ENCODE assay signal across 8 cellular contexts in the genomic region with DNA sequence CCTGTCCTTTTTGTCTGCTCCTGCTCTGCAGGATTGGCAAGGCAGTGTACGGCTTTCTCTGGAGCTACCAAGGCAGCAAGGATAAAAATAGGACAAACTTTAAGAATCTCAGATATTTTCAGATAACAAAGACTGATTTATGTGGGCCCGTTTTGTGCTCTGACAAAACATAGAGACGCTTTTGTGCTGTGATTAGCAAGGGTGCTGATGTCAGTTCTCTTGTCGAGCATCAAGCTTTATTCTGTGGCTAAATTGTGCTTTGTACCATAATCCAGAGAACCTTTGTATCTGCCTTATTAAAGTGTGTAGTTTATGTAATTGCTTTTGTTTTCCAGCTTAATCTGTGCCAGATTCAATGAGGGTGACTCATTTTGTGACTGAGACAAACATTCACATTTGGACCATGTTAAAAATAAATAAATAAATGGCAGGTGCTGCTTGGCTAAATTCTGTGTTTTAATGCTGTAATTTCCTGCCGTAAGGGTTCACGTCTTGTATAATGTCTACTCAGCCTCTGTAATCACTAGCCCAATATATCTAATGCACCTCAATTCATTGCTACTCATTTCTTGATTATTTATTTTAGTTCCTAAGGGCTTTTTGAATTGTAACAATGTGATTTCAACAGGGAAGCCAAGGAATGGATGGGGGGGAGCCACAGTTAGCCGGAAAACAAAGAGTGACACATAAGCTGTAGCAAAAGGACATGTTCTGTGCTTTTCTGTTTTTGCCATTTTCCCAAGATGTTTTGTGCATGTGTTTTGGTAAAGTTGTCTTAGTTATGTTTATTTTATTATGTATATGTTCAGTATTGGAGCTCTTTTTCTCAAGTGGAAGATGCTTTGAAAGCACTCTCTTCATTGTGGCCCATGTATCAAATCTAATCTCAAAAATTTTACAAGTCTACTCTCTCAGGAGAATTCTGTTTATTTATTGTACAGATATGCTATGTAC.
DNase-seq lines count a peak whose midpoint lies in the region; ATAC-seq and TF ChIP-seq lines count a peak whose summit lies in the region.

No MANE protein-coding gene starts in this region.

- H3K4me3 ChIP-seq in GM23248 = no peak overlapping the region
- H3K4me3 ChIP-seq in skeletal muscle satellite cell (ENCODE audit: low read length) = no peak overlapping the region

- in situ Hi-C loops in GM23248 (cut with MboI) = no loop called here

- H3K4me1 Mint-ChIP-seq in brain = peaks cover 38% of the 10 kb centered on the region

- peaks cover 18% of the 10 kb centered on the region; the same call in 1 of the 2 replicates for H3K79me2 ChIP-seq in GM23248 (ENCODE audit: insufficient read depth)

- DNase-seq in GM23248 = peak; percentile 50
- peak; percentile 42 to 99 for DNase-seq in hippocampal formation (lab: John Stamatoyannopoulos, UW)
- no peak for DNase-seq in ureter (ENCODE audit: low spot score)

- H3K4me3 Mint-ChIP-seq in brain = peak overlapping the region; percentile 1 to 72 (median 49)

- H3K9me3 Mint-ChIP-seq in brain = peaks cover 0 to 3% (median 0%) of the 10 kb centered on the region in 5 experiments

- H2AFZ ChIP-seq in GM23248 = no peak overlapping the region

- no peak overlapping the region for H3K4me2 ChIP-seq in GM23248 (ENCODE audit: unreplicated experiment)
- peak overlapping the region; percentile 22 for H3K4me2 ChIP-seq in skeletal muscle satellite cell (ENCODE audit: low read length)

- H3K9ac ChIP-seq in GM23248 = no peak overlapping the region
- no peak overlapping the region for H3K9ac ChIP-seq in skeletal muscle satellite cell (ENCODE audit: low read depth, low read length)

- H3K36me3 ChIP-seq in GM23248 (ENCODE audit: low read depth) (no peaks in the 10 kb centered on the region), skeletal muscle satellite cell (ENCODE audit: insufficient read depth, low read length) (no peaks in the 10 kb centered on the region)

- TF ChIP-seq CTCF in brain (conservative IDR thresholded peaks at IDR 0.05) = no peak

- H3K27me3 ChIP-seq in GM23248 (replicated peaks; ENCODE audit: insufficient read depth) (no peaks in the 10 kb centered on the region), skeletal muscle satellite cell (ENCODE audit: control insufficient read depth, insufficient read depth, low read length) (no peaks in the 10 kb centered on the region)

- WGBS in GM23248 (ENCODE audit: low coverage in 1 of 2, low lambda C conversion rate in 2 of 2, missing lambda C conversion rate in 2 of 2), 2 experiments = 16 to 17% methylated on average over 7 of the region's 7 CpGs

- no peak for ATAC-seq in HG03342 (IDR thresholded peaks at IDR 0.05; ENCODE audit: unreplicated experiment)
- no peak for ATAC-seq in GM21529 (IDR thresholded peaks at IDR 0.05; ENCODE audit: unreplicated experiment)
- ATAC-seq in GM18867 (IDR thresholded peaks at IDR 0.05; ENCODE audit: unreplicated experiment) = no peak

- H3K4me1 ChIP-seq in GM23248 (ENCODE audit: insufficient read depth) = peaks cover 9% of the 10 kb centered on the region
- H3K4me1 ChIP-seq in skeletal muscle satellite cell (ENCODE audit: control insufficient read depth, insufficient read depth, low read length) = peaks cover 3% of the 10 kb centered on the region

- peak overlapping the region; percentile 35 to 86 (median 83) for H3K27ac Mint-ChIP-seq in brain

- peaks cover 12% of the 10 kb centered on the region; the same call in 1 of the 2 replicates for H3F3A ChIP-seq in GM23248 (ENCODE audit: insufficient read depth)

- peaks cover 26% of the 10 kb centered on the region for H3K36me3 Mint-ChIP-seq in brain

- no peaks in the 10 kb centered on the region for H3K9me2 ChIP-seq in GM23248 (ENCODE audit: insufficient read depth)

- no peaks in the 10 kb centered on the region for H3K27me3 Mint-ChIP-seq in brain

- no peaks in the 10 kb centered on the region for H3K9me3 ChIP-seq in GM23248 (ENCODE audit: low read depth)
- H3K9me3 ChIP-seq in skeletal muscle satellite cell (replicated peaks; ENCODE audit: low read length) = no peaks in the 10 kb centered on the region

- H4K20me1 ChIP-seq in GM23248 (ENCODE audit: insufficient read depth) = no peaks in the 10 kb centered on the region

- no peak overlapping the region for H3K27ac ChIP-seq in GM23248
